In the genomic region with DNA sequence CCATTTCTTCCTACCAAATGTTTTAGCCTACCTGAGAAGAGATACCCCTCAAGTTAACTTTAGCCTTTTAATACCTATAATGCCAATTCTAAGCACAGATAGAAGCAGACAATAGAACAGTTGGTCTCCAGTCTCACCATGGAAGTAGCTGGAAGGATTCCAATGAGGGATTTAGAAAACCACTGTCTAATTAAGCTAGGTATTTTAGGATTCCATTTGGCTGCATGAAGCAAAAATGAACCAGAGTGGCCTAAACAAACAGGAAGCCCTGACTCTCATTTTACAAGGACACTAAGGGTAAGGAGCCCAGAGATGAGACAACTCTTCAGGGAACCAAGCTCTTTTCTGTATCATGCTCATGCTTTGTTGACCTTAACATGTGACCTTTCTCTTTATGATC, we compare ENCODE assay signal across 14 cellular contexts.
DNase-seq lines count a peak whose midpoint lies in the region; ATAC-seq and TF ChIP-seq lines count a peak whose summit lies in the region.
"Had no signal": no experiment of that assay in that cellular context is flagged by ENCODE, and none has a peak within 500 bp of the region (broad histone marks: within the 10 kb centered on the region; RNA-seq: fewer than 3 reads in every experiment).

No MANE protein-coding gene starts in this region.

- no peak overlapping the region for H3K9ac ChIP-seq in colonic mucosa (ENCODE audit: low read depth in 2 of 2, low read length in 2 of 2)

- no peak overlapping the region for H3K4me3 ChIP-seq in colonic mucosa

- H3K27me3 ChIP-seq in colonic mucosa = no peaks in the 10 kb centered on the region

- intact Hi-C loops in colonic mucosa (cut with DNase I) = no loop called here

- peak; percentile 13 for DNase-seq in DMS79 treated with DMSO at 0.1 percent for 48 hours (lab: John Stamatoyannopoulos, UW)
- DNase-seq in DMS79 (lab: John Stamatoyannopoulos, UW) = no peak
- DNase-seq in NCI-H1105 treated with DMSO at 0.1 percent for 48 hours (lab: John Stamatoyannopoulos, UW) = peak; percentile 55
- DNase-seq in astrocyte of the hippocampus (ENCODE audit: low read depth, low spot score) = peak; percentile 74
- DNase-seq in renal cortical epithelial cell (ENCODE audit: low read depth) = peak; percentile 53
- no peak for DNase-seq in colonic mucosa
- DNase-seq: 8988T; activated naive CD4-positive, alpha-beta T cell; Caco-2; left ventricle myocardium superior; NCI-H1436 had no signal

- H3K27ac ChIP-seq in colonic mucosa = no peak overlapping the region
- H3K27ac ChIP-seq: VCaP had no signal

- no peaks in the 10 kb centered on the region for H3K4me1 ChIP-seq in colonic mucosa
- H3K4me1 ChIP-seq: Caco-2 had no signal

- H3K9me3 ChIP-seq in colonic mucosa = no peaks in the 10 kb centered on the region
- H3K9me3 ChIP-seq: Caco-2 had no signal

- no peak for TF ChIP-seq CTCF in colonic mucosa (IDR thresholded peaks at IDR 0.05)

- H3K36me3 ChIP-seq in colonic mucosa = no peaks in the 10 kb centered on the region

- ATAC-seq in HG03135 (IDR thresholded peaks at IDR 0.05; ENCODE audit: unreplicated experiment) (no peak), HG03342 (IDR thresholded peaks at IDR 0.05; ENCODE audit: unreplicated experiment) (no peak)
- ATAC-seq: left ventricle myocardium superior had no signal

Comparison
In these comparisons a context has a peak if more than half of its experiments do, and no peak if none do; other contexts are left out.
1. DNase-seq: peak in DMS79 treated with DMSO at 0.1 percent for 48 hours (single experiment), NCI-H1105 treated with DMSO at 0.1 percent for 48 hours (single experiment), astrocyte of the hippocampus (single experiment) and renal cortical epithelial cell (single experiment); none in DMS79 (single experiment) and colonic mucosa (single experiment).